Comparison of ENCODE assay signal across 1 cellular context in the genomic region with DNA sequence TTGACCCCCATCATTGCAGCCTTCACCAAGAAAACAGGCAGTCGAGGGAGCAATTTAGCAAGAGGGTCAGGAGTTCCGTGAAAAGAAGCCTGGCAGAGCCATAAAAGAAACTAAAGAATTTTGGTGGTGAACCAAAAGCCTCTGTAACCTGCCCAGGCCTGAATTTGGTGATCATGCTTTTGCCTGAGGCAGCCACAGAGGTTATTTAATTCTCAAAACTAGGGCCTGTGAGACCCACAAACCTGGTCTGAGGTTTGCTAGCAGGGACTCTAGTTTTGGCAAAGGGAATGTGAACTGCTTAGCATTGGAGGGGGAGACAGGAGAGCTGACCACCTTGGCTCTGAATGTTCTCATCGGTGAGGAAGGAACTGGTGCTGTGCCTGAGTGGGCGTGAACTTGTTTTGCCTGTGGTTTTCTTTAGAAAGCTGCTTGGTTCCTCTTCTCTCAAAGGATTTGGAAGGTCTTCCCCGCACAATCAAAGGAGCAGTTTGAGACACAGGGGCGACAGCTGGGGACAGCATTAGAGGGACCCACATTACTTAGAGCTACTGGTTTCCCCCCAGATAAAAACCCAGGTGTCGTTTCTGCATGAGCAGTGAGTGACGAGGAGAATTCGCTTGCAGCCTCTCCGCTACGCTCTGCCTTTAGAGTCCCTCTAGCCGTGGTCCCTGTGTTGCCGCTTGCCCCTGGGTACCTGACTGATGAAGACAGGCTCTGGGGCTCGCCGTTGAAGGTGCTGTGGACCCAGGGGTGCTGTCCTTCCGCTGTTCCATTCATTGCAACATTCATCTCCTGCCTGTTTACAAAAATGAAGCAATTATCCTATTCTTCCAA.
TF ChIP-seq lines count a peak whose summit lies in the region.

No MANE protein-coding gene starts in this region.

TF ChIP-seq in K562, 482 proteins besides CTCF, POLR2A, EP300 and RAD21:
- TF ChIP-seq RBM25 (IDR thresholded peaks at IDR 0.05; ENCODE audit: low read depth, low read length, severe bottlenecking): peak; percentile 38
- no peak for TF ChIP-seq ZNF79 (CRISPR knock-in tag; IDR thresholded peaks at IDR 0.05; ENCODE audit: low read depth)
TF ChIP-seq in K562: peak in this region for 1.
